ENCODE assay signal across 17 cellular contexts in the genomic region with DNA sequence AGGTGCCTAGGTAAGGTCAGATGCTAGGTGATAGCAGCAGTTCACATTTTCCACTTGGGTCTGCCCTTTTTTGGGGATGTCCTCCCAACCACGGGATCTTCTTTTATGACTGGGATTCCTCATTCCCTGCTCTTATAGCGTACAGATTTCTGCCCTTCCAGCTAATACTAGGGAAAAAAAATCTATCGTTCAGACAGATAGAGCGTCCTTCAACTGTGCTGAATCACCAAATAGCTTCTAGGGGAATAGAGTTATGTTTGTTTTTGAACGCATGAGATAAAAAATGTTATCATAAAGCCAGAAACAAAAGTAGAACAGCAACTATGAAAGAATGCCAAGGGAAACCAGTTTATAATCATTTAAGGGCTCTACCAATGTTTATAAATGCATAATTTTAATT.
"Had no signal": no experiment of that assay in that cellular context is flagged by ENCODE, and none has a peak within 500 bp of the region (broad histone marks: within the 10 kb centered on the region; RNA-seq: fewer than 3 reads in every experiment).

No MANE protein-coding gene starts in this region.

- H3K36me3 ChIP-seq: sigmoid colon had no signal

- H3K4me3 ChIP-seq: body of pancreas, sigmoid colon had no signal

- ATAC-seq: activated CD4-positive, alpha-beta T cell treated with anti-CD3 and anti-CD28 coated beads for 36 hours; activated CD8-positive, alpha-beta memory T cell treated with anti-CD3 and anti-CD28 coated beads, Interleukin-2, amount 10 ng/mL, durations not matched to agents 7 days and 5 days; body of pancreas; left ventricle myocardium superior; stimulated activated effector memory CD8-positive, alpha-beta T cell treated with anti-CD3 and anti-CD28 coated beads, Interleukin-12 subunit alpha, Interleukin-12 subunit beta, amount 100 ng/mL, for 72 hours had no signal

- H3K9me3 ChIP-seq: body of pancreas, sigmoid colon had no signal

- H3K27ac ChIP-seq: body of pancreas, epithelial cell of prostate, sigmoid colon had no signal

- H3K27me3 ChIP-seq: body of pancreas, sigmoid colon had no signal

- DNase-seq: activated CD4-positive, alpha-beta memory T cell treated with anti-CD3 and anti-CD28 coated beads for 36 hours; activated CD4-positive, alpha-beta T cell treated with anti-CD3 and anti-CD28 coated beads for 36 hours; activated CD8-positive, alpha-beta memory T cell treated with anti-CD3 and anti-CD28 coated beads, Interleukin-2, amount 10 ng/mL, durations not matched to agents 7 days and 5 days; activated naive CD4-positive, alpha-beta T cell treated with anti-CD3 and anti-CD28 coated beads, Interleukin-2, amount 10 ng/mL, durations not matched to agents 7 days and 5 days; activated T-cell treated with anti-CD3 and anti-CD28 coated beads, Interleukin-2, amount 50 U/mL, for 1 hour; amniotic stem cell; body of pancreas; central memory CD4-positive, alpha-beta T cell; cortex of kidney; effector CD4-positive, alpha-beta T cell; hippocampal formation; left ventricle myocardium superior; sigmoid colon; stimulated activated CD4-positive, alpha-beta T cell treated with anti-CD3 and anti-CD28 coated beads, Interleukin-2, amount 100 ng/mL, for 24 hours; T-helper 2 cell had no signal
